ENCODE assay signal across 1 cellular context in the genomic region with DNA sequence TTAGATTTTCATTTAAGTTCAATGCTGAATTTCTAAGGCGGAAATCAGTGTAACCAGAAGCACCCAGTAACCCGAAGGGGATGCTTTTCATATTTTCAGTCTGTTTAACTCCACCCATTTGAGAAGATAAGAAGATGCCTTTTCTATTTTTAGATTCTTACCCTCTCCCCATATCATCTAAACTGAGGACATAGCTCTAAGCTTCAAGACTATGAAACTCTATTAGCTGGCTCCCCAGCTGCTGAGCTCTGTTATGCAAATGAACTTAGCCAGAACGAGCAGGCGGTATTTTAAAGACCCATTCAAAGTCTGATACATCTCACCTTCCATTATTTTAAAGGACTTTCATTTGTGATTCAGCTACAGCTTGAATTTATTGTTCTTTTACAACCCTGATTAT.
TF ChIP-seq lines count a peak whose summit lies in the region.

No MANE protein-coding gene starts in this region.

TF ChIP-seq in H1, 55 proteins besides CTCF, POLR2A, EP300 and RAD21:
- peak; percentile 25 for TF ChIP-seq CHD7 (IDR thresholded peaks at IDR 0.05; ENCODE audit: insufficient replicate concordance, low read length)
- TF ChIP-seq TEAD4 (IDR thresholded peaks at IDR 0.05; ENCODE audit: low read depth, low read length): no peak
- no peak for TF ChIP-seq CBX5 (IDR thresholded peaks at IDR 0.05; ENCODE audit: low read depth, low read length)
- TF ChIP-seq POU5F1 (IDR thresholded peaks at IDR 0.05; ENCODE audit: low read depth, low read length): peak; percentile 64; the same call in 1 of the 2 replicates
